8 cellular contexts compared by ENCODE assay signal in the genomic region with DNA sequence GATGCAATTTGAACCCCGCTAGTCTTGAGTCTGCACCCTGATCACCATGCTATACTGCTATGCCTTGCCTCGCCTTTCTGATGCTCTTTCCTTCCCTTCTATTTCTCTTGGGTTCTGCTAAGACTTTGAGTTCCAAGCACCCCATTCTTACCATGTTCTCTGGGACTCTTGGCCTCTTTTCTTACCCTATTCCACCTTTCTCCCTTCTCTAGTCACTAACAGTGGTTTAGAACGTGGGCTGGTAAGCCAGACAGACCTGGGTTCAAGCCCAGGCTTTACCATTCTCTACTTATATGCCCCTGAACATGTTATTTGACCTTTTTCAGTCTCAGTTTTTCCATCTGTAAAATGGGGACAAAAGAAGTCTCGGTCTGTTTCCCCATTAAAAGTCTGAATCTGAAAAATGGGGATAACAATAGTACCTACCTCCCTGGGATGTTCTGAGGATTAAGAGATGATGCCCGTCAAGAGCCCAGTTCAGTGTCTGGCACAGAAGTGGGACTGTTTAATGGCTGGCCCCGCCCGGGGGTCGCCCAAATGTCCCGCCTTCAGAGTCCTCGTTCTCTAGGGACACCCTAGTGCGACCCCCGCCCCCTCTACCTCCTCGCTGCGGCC. TPM values are rescaled to one million over a fixed set of nuclear protein-coding genes. Genes with fewer than 3 reads are reported as not detected.
DNase-seq lines count a peak whose midpoint lies in the region; ATAC-seq and TF ChIP-seq lines count a peak whose summit lies in the region.

No MANE protein-coding gene starts in this region.

- CTCF ChIA-PET in BJ (lab: Yijun Ruan, JAX) = interaction anchor here (1.0 to 1.1 kb wide), 2 partner anchors 13 to 76 kb away, joined by 3 read pairs; no protein-coding TSS in a partner anchor

- no peaks in the 10 kb centered on the region for H3K9me3 Mint-ChIP-seq in dendritic cell treated with granulocyte-macrophage colony-stimulating factor and Interleukin-4, amounts not matched to agents 40 ng/mL and 50 ng/mL, for 4 days
- no peaks in the 10 kb centered on the region for H3K9me3 Mint-ChIP-seq in nephron

- peaks cover 57% of the 10 kb centered on the region for H3K4me1 Mint-ChIP-seq in dendritic cell treated with granulocyte-macrophage colony-stimulating factor and Interleukin-4, amounts not matched to agents 40 ng/mL and 50 ng/mL, for 4 days (ENCODE audit: low read depth)
- H3K4me1 Mint-ChIP-seq in nephron = peaks cover 28% of the 10 kb centered on the region

- H3K27me3 Mint-ChIP-seq in dendritic cell treated with granulocyte-macrophage colony-stimulating factor and Interleukin-4, amounts not matched to agents 40 ng/mL and 50 ng/mL, for 4 days = no peaks in the 10 kb centered on the region
- no peaks in the 10 kb centered on the region for H3K27me3 Mint-ChIP-seq in nephron (ENCODE audit: low read depth)

- DNase-seq in BJ (ENCODE audit: low read depth) = no peak
- no peak for DNase-seq in NCI-H510A treated with DMSO at 0.1 percent for 48 hours (lab: John Stamatoyannopoulos, UW)
- DNase-seq in DMS153 (lab: John Stamatoyannopoulos, UW) = no peak

- POLR2A ChIA-PET in BJ (lab: Charles Lee) = interaction anchor here (1.0 kb wide), 1 partner anchor 17 kb away, joined by 4 read pairs; no protein-coding TSS in a partner anchor

- H3K27ac Mint-ChIP-seq in dendritic cell treated with granulocyte-macrophage colony-stimulating factor and Interleukin-4, amounts not matched to agents 40 ng/mL and 50 ng/mL, for 4 days = peak overlapping the region; percentile 100
- H3K27ac Mint-ChIP-seq in nephron = peak overlapping the region; percentile 100

- peaks cover 22% of the 10 kb centered on the region for H3K36me3 ChIP-seq in BJ (ENCODE audit: control insufficient read depth, insufficient read depth, low read length)
- no peaks in the 10 kb centered on the region for H3K36me3 ChIP-seq in KMS-11 (ENCODE audit: insufficient read depth)

- H3K9ac ChIP-seq in KMS-11 = peak overlapping the region; percentile 92

- peaks cover 94% of the 10 kb centered on the region for H3K36me3 Mint-ChIP-seq in dendritic cell treated with granulocyte-macrophage colony-stimulating factor and Interleukin-4, amounts not matched to agents 40 ng/mL and 50 ng/mL, for 4 days (ENCODE audit: low read depth)
- H3K36me3 Mint-ChIP-seq in nephron (ENCODE audit: low read depth) = peaks cover 36% of the 10 kb centered on the region

- intact Hi-C loops in dendritic cell treated with granulocyte-macrophage colony-stimulating factor and Interleukin-4, amounts not matched to agents 40 ng/mL and 50 ng/mL, for 4 days (cut with micrococcal nuclease) = loop anchor here (1.0 to 2.0 kb wide), 2 partner anchors 41 to 61 kb away; a partner anchor contains a TSS

- peak overlapping the region; percentile 76 for H3K4me2 ChIP-seq in KMS-11

- peaks cover 30% of the 10 kb centered on the region for H3K79me2 ChIP-seq in KMS-11 (ENCODE audit: insufficient read depth, low read depth)

- H4K20me1 ChIP-seq in KMS-11 (ENCODE audit: insufficient read depth) = no peaks in the 10 kb centered on the region

- TF ChIP-seq CTCF in BJ (IDR thresholded peaks at IDR 0.05; ENCODE audit: insufficient read depth, low read depth, low read length) (no peak), KMS-11 (conservative IDR thresholded peaks at IDR 0.05; ENCODE audit: low read depth, low read length) (no peak), nephron (IDR thresholded peaks at IDR 0.05; ENCODE audit: unreplicated experiment in 3 of 3) (no peak)

- peak overlapping the region; percentile 96 for H3K27ac ChIP-seq in KMS-11

- peak overlapping the region; percentile 95 for H3K4me3 Mint-ChIP-seq in dendritic cell treated with granulocyte-macrophage colony-stimulating factor and Interleukin-4, amounts not matched to agents 40 ng/mL and 50 ng/mL, for 4 days
- peak overlapping the region; percentile 95 to 98 (median 98) for H3K4me3 Mint-ChIP-seq in nephron

- H3K4me3 ChIP-seq in BJ (ENCODE audit: low read depth, low read length) (peak overlapping the region; percentile 100), KMS-11 (IDR thresholded peaks at IDR 0.05; ENCODE audit: insufficient read depth, low read depth, low read length) (no peak overlapping the region)

- ATAC-seq in HG02840 (IDR thresholded peaks at IDR 0.05; ENCODE audit: low FRiP score, unreplicated experiment) (no peak), HG03520 (IDR thresholded peaks at IDR 0.05; ENCODE audit: unreplicated experiment) (no peak)

- H2AFZ ChIP-seq in KMS-11 (ENCODE audit: low read depth) = peak overlapping the region; percentile 61; the same call in 1 of the 2 replicates

- H3K27me3 ChIP-seq in BJ (ENCODE audit: control insufficient read depth, insufficient read depth, low read length) (no peaks in the 10 kb centered on the region), KMS-11 (ENCODE audit: insufficient read depth, low read depth) (no peaks in the 10 kb centered on the region)

- H3K4me1 ChIP-seq in KMS-11 (ENCODE audit: low read depth, poor library complexity, severe bottlenecking) = peaks cover 7% of the 10 kb centered on the region

RNA-seq across cellular contexts. Expression of a gene that starts 0.4 kb away (rescaled TPM):
- polyA plus RNA-seq in BJ (2011; rRNA removed) = 84.6 and 113 TPM in 2 replicates
- 48.2 and 71.8 TPM in 2 replicates for polyA minus RNA-seq in BJ (2011; rRNA and poly(A)+ RNA removed)

RNA-seq across cellular contexts. Expression of a gene that starts 1.0 kb away (rescaled TPM):
- 238 and 257 TPM in 2 replicates for polyA plus RNA-seq in BJ (2011; rRNA removed)
- 111 and 168 TPM in 2 replicates for polyA minus RNA-seq in BJ (2011; rRNA and poly(A)+ RNA removed)

RNA-seq across cellular contexts. Expression of a gene that starts 18.2 kb away (rescaled TPM):
- 17.6 and 25.4 TPM in 2 replicates for polyA plus RNA-seq in BJ (2011; rRNA removed)
- 11.0 and 14.4 TPM in 2 replicates for polyA minus RNA-seq in BJ (2011; rRNA and poly(A)+ RNA removed)

RNA-seq across cellular contexts. Expression of a gene that starts 22.1 kb away (rescaled TPM):
- 21.6 and 32.6 TPM in 2 replicates for polyA plus RNA-seq in BJ (2011; rRNA removed)
- 7.5 and 8.7 TPM in 2 replicates for polyA minus RNA-seq in BJ (2011; rRNA and poly(A)+ RNA removed)

RNA-seq across cellular contexts. Expression of a gene that starts 42.1 kb away (rescaled TPM):
- polyA plus RNA-seq in BJ (2011; rRNA removed) = 27.3 and 40.9 TPM in 2 replicates
- 19.1 and 58.9 TPM in 2 replicates for polyA minus RNA-seq in BJ (2011; rRNA and poly(A)+ RNA removed)
